ENCODE assay signal across 8 cellular contexts in the genomic region with DNA sequence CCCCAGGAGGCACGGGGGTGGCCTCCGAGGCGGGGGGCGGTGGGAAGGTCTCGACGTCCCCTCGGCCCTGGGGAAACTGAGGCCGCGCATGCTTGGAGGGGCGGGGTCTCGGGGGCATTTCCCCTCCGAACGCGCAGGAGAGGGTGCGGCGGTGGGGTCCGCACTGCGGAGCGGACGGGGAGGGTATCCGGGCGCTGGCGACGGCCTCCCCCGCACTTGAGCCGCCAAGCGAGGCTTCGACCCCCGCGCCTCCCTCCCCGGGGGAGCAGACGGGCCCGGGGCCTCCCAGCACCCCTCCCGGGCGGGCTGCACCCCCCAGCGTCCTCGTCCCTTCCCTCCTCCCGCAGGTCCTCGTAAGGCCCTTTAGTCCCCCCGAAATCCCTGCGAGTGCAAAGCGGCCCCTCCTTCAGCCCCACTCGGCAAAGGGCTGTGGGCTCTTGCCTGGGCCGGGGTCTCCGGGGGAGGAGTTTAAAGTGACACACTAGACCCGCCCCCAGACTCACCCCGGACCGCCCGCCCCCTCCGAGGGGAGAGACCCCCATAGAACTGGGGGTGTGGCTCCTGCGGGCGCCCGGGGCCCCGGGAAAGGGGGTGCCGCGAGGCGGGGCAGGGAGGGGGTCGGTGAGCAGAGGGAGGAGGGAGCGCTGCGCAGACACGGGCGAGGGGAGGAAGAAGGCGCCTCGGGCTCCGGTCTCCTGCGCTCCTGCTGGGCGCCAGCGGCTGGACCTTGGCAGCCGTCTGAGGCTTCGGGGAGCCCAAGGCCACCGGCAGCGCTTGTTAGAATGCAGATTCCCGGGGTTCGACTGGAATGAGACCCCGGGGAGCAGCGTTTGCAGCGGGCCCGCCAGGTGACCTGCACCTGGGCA. TPM values are rescaled to one million over a fixed set of nuclear protein-coding genes. Genes with fewer than 3 reads are reported as not detected.
A peak's percentile ranks its signal among the peaks of the same experiment; 100 is the strongest.
DNase-seq lines count a peak whose midpoint lies in the region; ATAC-seq, FAIRE-seq and TF ChIP-seq lines count a peak whose summit lies in the region.

No MANE protein-coding gene starts in this region.

- no peaks in the 10 kb centered on the region for H3F3A ChIP-seq in neural cell (ENCODE audit: insufficient read depth, low read length, poor library complexity, severe bottlenecking)

- FAIRE-seq in A549 (lab: Jason Lieb, UNC) = no peak

- H3K4me1 Mint-ChIP-seq in effector memory CD8-positive, alpha-beta T cell (ENCODE audit: low read depth in 2 of 2) = peaks cover 14 to 24% of the 10 kb centered on the region in 2 donors

- no peak for DNase-seq in A549 (ENCODE audit: low read depth in 1 of 2, low spot score in 1 of 2)
- DNase-seq in IMR-90 = no peak
- no peak for DNase-seq in effector memory CD8-positive, alpha-beta T cell
- DNase-seq in mucosa of descending colon = no peak
- DNase-seq in AG08396 (ENCODE audit: low spot score) = no peak
- DNase-seq in NCI-H1694 (lab: John Stamatoyannopoulos, UW) = no peak

- H2AK5ac ChIP-seq in IMR-90 (ENCODE audit: low read depth, low read length) = no peak overlapping the region

- TF ChIP-seq POLR2A in A549 (IDR thresholded peaks at IDR 0.05; ENCODE audit: low read length) (no peak), IMR-90 (IDR thresholded peaks at IDR 0.05; ENCODE audit: low read depth, low read length) (no peak)

- no peak overlapping the region for H2BK20ac ChIP-seq in IMR-90 (ENCODE audit: low read depth, low read length)

- no peak overlapping the region for H2BK15ac ChIP-seq in IMR-90 (ENCODE audit: low read depth, low read length)

- H4K91ac ChIP-seq in IMR-90 (ENCODE audit: insufficient read depth, low read depth, low read length) = no peak overlapping the region

- no peak overlapping the region for H4K8ac ChIP-seq in IMR-90 (ENCODE audit: low read depth in 2 of 2, low read length in 2 of 2)

- no peaks in the 10 kb centered on the region for H3K9me3 Mint-ChIP-seq in effector memory CD8-positive, alpha-beta T cell

- H3K18ac ChIP-seq in IMR-90 (ENCODE audit: low read depth, low read length) = no peak overlapping the region

- no peaks in the 10 kb centered on the region for H3K79me1 ChIP-seq in IMR-90 (ENCODE audit: low read depth in 1 of 2, low read length in 2 of 2)

- H3K9ac ChIP-seq in IMR-90 (ENCODE audit: low read depth, low read length) (no peak overlapping the region), neural cell (ENCODE audit: low read length) (peak overlapping the region; percentile 74)

- H3K4ac ChIP-seq in IMR-90 (ENCODE audit: low read depth, low read length) = no peak overlapping the region

- dilution Hi-C loops in IMR-90 (cut with HindIII; ENCODE audit: low sequenced_read_pairs, unreplicated experiment) = no loop called here

- peak overlapping the region in 1 of 2 donors; percentile 67 for H3K27ac Mint-ChIP-seq in effector memory CD8-positive, alpha-beta T cell

- H2AK9ac ChIP-seq in IMR-90 (replicated peaks; ENCODE audit: low read depth, low read length, poor library complexity) = peak overlapping the region; percentile 28

- peaks cover 0 to 15% of the 10 kb centered on the region in 2 donors for H3K27me3 Mint-ChIP-seq in effector memory CD8-positive, alpha-beta T cell

- CTCF ChIA-PET in A549 (lab: Yijun Ruan, JAX) (interaction anchor here (1.7 to 5.5 kb wide), 4 partner anchors 9 to 33 kb away, joined by 6 to 46 read pairs (median 36); no protein-coding TSS in a partner anchor), IMR-90 (lab: Yijun Ruan, JAX) (no interaction called here)

- no peak for TF ChIP-seq CTCF in A549 (IDR thresholded peaks at IDR 0.05)
- TF ChIP-seq CTCF in IMR-90 (conservative IDR thresholded peaks at IDR 0.05; ENCODE audit: low read depth, low read length) = no peak
- TF ChIP-seq CTCF in neural cell (IDR thresholded peaks at IDR 0.05; ENCODE audit: poor library complexity, severe bottlenecking) = no peak
- TF ChIP-seq CTCF in mucosa of descending colon (IDR thresholded peaks at IDR 0.05) = no peak

- H4K20me1 ChIP-seq in IMR-90 (ENCODE audit: insufficient read depth, low read length) = no peaks in the 10 kb centered on the region; the same call in 1 of the 2 replicates
- H4K20me1 ChIP-seq in neural cell (ENCODE audit: insufficient read depth) = no peaks in the 10 kb centered on the region

- H3K9me3 ChIP-seq in A549 = no peaks in the 10 kb centered on the region
- peaks cover 3% of the 10 kb centered on the region; the same call in 1 of the 2 replicates for H3K9me3 ChIP-seq in IMR-90 (ENCODE audit: control insufficient read depth, insufficient read depth, low read length)
- no peaks in the 10 kb centered on the region for H3K9me3 ChIP-seq in neural cell (ENCODE audit: low read length)
- H3K9me3 ChIP-seq in mucosa of descending colon = no peaks in the 10 kb centered on the region

- H3K4me1 ChIP-seq in A549 (peaks cover 32% of the 10 kb centered on the region), IMR-90 (ENCODE audit: control insufficient read depth, insufficient read depth, low read length) (peaks cover 7% of the 10 kb centered on the region), mucosa of descending colon (ENCODE audit: low read depth) (peaks cover 24% of the 10 kb centered on the region)

- H3K14ac ChIP-seq in IMR-90 (replicated peaks; ENCODE audit: low read depth, low read length) = no peak overlapping the region

- TF ChIP-seq RAD21 in A549 (conservative IDR thresholded peaks at IDR 0.05 in 1 of 2, IDR thresholded peaks at IDR 0.05 in 1 of 2) (no peak), IMR-90 (IDR thresholded peaks at IDR 0.05; ENCODE audit: low read length) (no peak), neural cell (conservative IDR thresholded peaks at IDR 0.05) (no peak)

- H3K9me1 ChIP-seq in IMR-90 (ENCODE audit: insufficient read depth, low read length) = no peaks in the 10 kb centered on the region

- H3K27me3 ChIP-seq in IMR-90 (ENCODE audit: control insufficient read depth, insufficient read depth, low read length) (peaks cover 55% of the 10 kb centered on the region), neural cell (ENCODE audit: insufficient read depth, low read depth, low read length) (peaks cover 33% of the 10 kb centered on the region)

- intact Hi-C loops in IMR-90 (cut with micrococcal nuclease) = no loop called here
- intact Hi-C loops in mucosa of descending colon (cut with DNase I, micrococcal nuclease) = no loop called here

- BruUV-seq in IMR-90 (replicated peaks; lab: Mats Ljungman, UMichigan) = no TSS peak

- H3K27ac ChIP-seq in A549 (peak overlapping the region; percentile 60 to 75; a peak in 4 of 6 replicates), IMR-90 (ENCODE audit: insufficient read depth, low read length) (no peak overlapping the region), neural cell (ENCODE audit: low read length) (no peak overlapping the region)

- H3K9me2 ChIP-seq in neural cell (ENCODE audit: insufficient read depth, low read length) = no peaks in the 10 kb centered on the region

- peak overlapping the region; percentile 99 for H3K4me2 ChIP-seq in A549
- no peak overlapping the region for H3K4me2 ChIP-seq in IMR-90 (ENCODE audit: low read depth, low read length)
- H3K4me2 ChIP-seq in neural cell (ENCODE audit: low read length) = peak overlapping the region; percentile 73

- POLR2A ChIA-PET in A549 (lab: Yijun Ruan, JAX) = no interaction called here
- POLR2A ChIA-PET in IMR-90 (lab: Charles Lee; ENCODE audit: unreplicated experiment) = no interaction called here

- peaks cover 14% of the 10 kb centered on the region for H3K36me3 Mint-ChIP-seq in effector memory CD8-positive, alpha-beta T cell (ENCODE audit: insufficient read depth)

- peaks cover 17% of the 10 kb centered on the region for H3K79me2 ChIP-seq in neural cell (replicated peaks; ENCODE audit: insufficient read depth, low read length)

- H3K4me3 Mint-ChIP-seq in effector memory CD8-positive, alpha-beta T cell = peak overlapping the region; percentile 50 to 56

- no peaks in the 10 kb centered on the region for H3K36me3 ChIP-seq in IMR-90 (ENCODE audit: control insufficient read depth, insufficient read depth, low read length)
- H3K36me3 ChIP-seq in neural cell (ENCODE audit: insufficient read depth, low read length) = no peaks in the 10 kb centered on the region
- no peaks in the 10 kb centered on the region for H3K36me3 ChIP-seq in mucosa of descending colon (ENCODE audit: low read depth)

- 3% methylated on average over 14 of the region's 78 CpGs for WGBS in A549 (ENCODE audit: missing lambda C conversion rate)
- WGBS in IMR-90 (ENCODE audit: extremely low coverage in 2 of 2, insufficient read length in 1 of 2), 2 experiments = 1% methylated on average over 35 of the region's 78 CpGs; no CpG with 5 or more reads in 1 of the 2 experiments

- H3K4me3 ChIP-seq in A549 (peak overlapping the region; percentile 56), IMR-90 (ENCODE audit: insufficient read depth, low read depth, low read length) (peak overlapping the region; percentile 33), neural cell (ENCODE audit: low read length) (peak overlapping the region; percentile 76), mucosa of descending colon (no peak overlapping the region)

- no peak overlapping the region for H3K23ac ChIP-seq in IMR-90 (ENCODE audit: low read depth, low read length)

- in situ Hi-C loops in IMR-90 (cut with MboI; ENCODE audit: low sequenced_read_pairs) = no loop called here

- H2AFZ ChIP-seq in IMR-90 (replicated peaks; ENCODE audit: low read length, poor library complexity) (peak overlapping the region; percentile 87), neural cell (ENCODE audit: low read depth, low read length) (no peak overlapping the region)

- ATAC-seq in A549 = no peak
- no peak for ATAC-seq in IMR-90 (ENCODE audit: low read depth)
- ATAC-seq in effector memory CD8-positive, alpha-beta T cell (replicated peaks) = no peak
- no peak for ATAC-seq in mucosa of descending colon
- no peak for ATAC-seq in GM19463 (IDR thresholded peaks at IDR 0.05; ENCODE audit: unreplicated experiment)

- no peak overlapping the region for H2BK120ac ChIP-seq in IMR-90 (ENCODE audit: low read depth, low read length)

- no peak overlapping the region for H2BK5ac ChIP-seq in IMR-90 (ENCODE audit: low read depth, low read length, poor library complexity, severe bottlenecking)

- H3K56ac ChIP-seq in IMR-90 (ENCODE audit: extremely low read depth, insufficient read depth, low read length) = no peak overlapping the region

- no peak overlapping the region for H4K5ac ChIP-seq in IMR-90 (ENCODE audit: low read depth, low read length)

- TF ChIP-seq EP300 in A549 (IDR thresholded peaks at IDR 0.05) = no peak
- TF ChIP-seq EP300 in neural cell (conservative IDR thresholded peaks at IDR 0.05; ENCODE audit: poor library complexity, severe bottlenecking) = no peak

RNA-seq across cellular contexts. Expression of gene BAIAP3, which starts 0.6 kb away (rescaled TPM):
- 0.31 and 0.42 TPM in 2 replicates for polyA plus RNA-seq in A549 (2011; rRNA removed)
- polyA plus RNA-seq in A549 (2012; cell fraction: cytosol; rRNA removed) = 0.32 and 0.52 TPM in 2 replicates
- polyA plus RNA-seq in A549 (2012; cell fraction: nucleus; rRNA removed) = 4.1 and 5.1 TPM in 2 replicates
- polyA plus RNA-seq in A549 (2017; fragmentation: RNase III; extraction: RNeasy Plus Mini Kit Qiagen cat#74134 plus additional on column Dnase treatment) = 0.26 to 0.51 TPM (median 0.32 TPM) in 3 replicates
- polyA minus RNA-seq in A549 (2011; rRNA and poly(A)+ RNA removed) = 0.66 and 1.4 TPM in 2 replicates
- 0.36 and 0.56 TPM in 2 replicates for total RNA-seq in IMR-90 (2012; rRNA removed)
- 0.65 and 0.77 TPM in 2 replicates for polyA plus RNA-seq in IMR-90 (2012; rRNA removed)
- polyA plus RNA-seq in IMR-90 (2012; cell fraction: cytosol; rRNA removed) = 0.40 and 0.73 TPM in 2 replicates
- 4.2 and 8.4 TPM in 2 replicates for polyA plus RNA-seq in IMR-90 (2012; cell fraction: nucleus; rRNA removed; ENCODE audit: low replicate concordance)
- 65.2 and 93.7 TPM in 2 replicates for polyA plus RNA-seq in neural cell
- 33.0 and 36.8 TPM in 2 replicates for polyA minus RNA-seq in neural cell
- total RNA-seq in mucosa of descending colon = 10 to 100 TPM in 1 of 3 donors, 1 to 10 TPM in 2; 5.6 to 14.6 (median 5.7) TPM

RNA-seq across cellular contexts. Expression of gene TSR3, which starts 17.6 kb away (rescaled TPM):
- polyA plus RNA-seq in A549 (2011; rRNA removed) = 27.2 and 32.6 TPM in 2 replicates
- polyA plus RNA-seq in A549 (2012; cell fraction: cytosol; rRNA removed) = 83.2 and 96.4 TPM in 2 replicates
- 54.3 and 67.4 TPM in 2 replicates for polyA plus RNA-seq in A549 (2012; cell fraction: nucleus; rRNA removed)
- 50.9 to 52.3 TPM (median 51.7 TPM) in 3 replicates for polyA plus RNA-seq in A549 (2017; fragmentation: RNase III; extraction: RNeasy Plus Mini Kit Qiagen cat#74134 plus additional on column Dnase treatment)
- polyA minus RNA-seq in A549 (2011; rRNA and poly(A)+ RNA removed) = 18.3 and 18.5 TPM in 2 replicates
- total RNA-seq in IMR-90 (2012; rRNA removed) = 38.0 and 46.4 TPM in 2 replicates
- 52.9 and 77.8 TPM in 2 replicates for polyA plus RNA-seq in IMR-90 (2012; rRNA removed)
- 87.2 and 116 TPM in 2 replicates for polyA plus RNA-seq in IMR-90 (2012; cell fraction: cytosol; rRNA removed)
- 39.9 and 72.5 TPM in 2 replicates for polyA plus RNA-seq in IMR-90 (2012; cell fraction: nucleus; rRNA removed; ENCODE audit: low replicate concordance)
- polyA plus RNA-seq in neural cell = 102 and 106 TPM in 2 replicates
- polyA minus RNA-seq in neural cell = 45.6 and 52.8 TPM in 2 replicates
- total RNA-seq in mucosa of descending colon = 10 to 100 TPM; 46.4 to 57.2 (median 54.1) TPM

RNA-seq across cellular contexts. Expression of gene GNPTG, which starts 17.6 kb away (rescaled TPM):
- polyA plus RNA-seq in A549 (2011; rRNA removed) = 24.2 and 25.3 TPM in 2 replicates
- polyA plus RNA-seq in A549 (2012; cell fraction: cytosol; rRNA removed) = 54.1 and 57.2 TPM in 2 replicates
- 124 and 128 TPM in 2 replicates for polyA plus RNA-seq in A549 (2012; cell fraction: nucleus; rRNA removed)
- 21.9 to 24.2 TPM (median 23.4 TPM) in 3 replicates for polyA plus RNA-seq in A549 (2017; fragmentation: RNase III; extraction: RNeasy Plus Mini Kit Qiagen cat#74134 plus additional on column Dnase treatment)
- 10.2 and 13.5 TPM in 2 replicates for polyA minus RNA-seq in A549 (2011; rRNA and poly(A)+ RNA removed)
- 14.7 and 14.9 TPM in 2 replicates for total RNA-seq in IMR-90 (2012; rRNA removed)
- polyA plus RNA-seq in IMR-90 (2012; rRNA removed) = 70.8 and 85.2 TPM in 2 replicates
- polyA plus RNA-seq in IMR-90 (2012; cell fraction: cytosol; rRNA removed) = 103 and 128 TPM in 2 replicates
- polyA plus RNA-seq in IMR-90 (2012; cell fraction: nucleus; rRNA removed; ENCODE audit: low replicate concordance) = 113 and 180 TPM in 2 replicates
- polyA plus RNA-seq in neural cell = 74.2 and 90.5 TPM in 2 replicates
- 17.7 and 19.2 TPM in 2 replicates for polyA minus RNA-seq in neural cell
- total RNA-seq in mucosa of descending colon = 10 to 100 TPM; 50.1 to 68.9 (median 57.3) TPM

RNA-seq across cellular contexts. Expression of gene UBE2I, which starts 24.7 kb away (rescaled TPM):
- polyA plus RNA-seq in A549 (2011; rRNA removed) = 131 and 170 TPM in 2 replicates
- polyA plus RNA-seq in A549 (2012; cell fraction: cytosol; rRNA removed) = 90.3 and 102 TPM in 2 replicates
- polyA plus RNA-seq in A549 (2012; cell fraction: nucleus; rRNA removed) = 160 and 187 TPM in 2 replicates
- polyA plus RNA-seq in A549 (2017; fragmentation: RNase III; extraction: RNeasy Plus Mini Kit Qiagen cat#74134 plus additional on column Dnase treatment) = 207 to 210 TPM (median 208 TPM) in 3 replicates
- polyA minus RNA-seq in A549 (2011; rRNA and poly(A)+ RNA removed) = 71.2 and 83.1 TPM in 2 replicates
- total RNA-seq in IMR-90 (2012; rRNA removed) = 30.8 and 45.0 TPM in 2 replicates
- 113 and 140 TPM in 2 replicates for polyA plus RNA-seq in IMR-90 (2012; rRNA removed)
- 47.2 and 66.3 TPM in 2 replicates for polyA plus RNA-seq in IMR-90 (2012; cell fraction: cytosol; rRNA removed)
- polyA plus RNA-seq in IMR-90 (2012; cell fraction: nucleus; rRNA removed; ENCODE audit: low replicate concordance) = 119 and 179 TPM in 2 replicates
- 111 and 126 TPM in 2 replicates for polyA plus RNA-seq in neural cell
- polyA minus RNA-seq in neural cell = 88.9 and 97.6 TPM in 2 replicates
- total RNA-seq in mucosa of descending colon = 100 to 1,000 TPM in 1 of 3 donors, 10 to 100 TPM in 2; 79.8 to 101 (median 96.9) TPM

Comparison
In these comparisons a context has a peak if more than half of its experiments do, and no peak if none do; other contexts are left out.
1. H3K27ac ChIP-seq: peak in A549 (2 of 2); none in IMR-90 (single experiment) and neural cell (single experiment).